Comparison of ENCODE assay signal across 12 cellular contexts in genomic region chr19:58055483-58055874, GRCh38. TPM values are rescaled to one million over a fixed set of nuclear protein-coding genes. Genes with fewer than 3 reads are reported as not detected.
A peak's percentile ranks its signal among the peaks of the same experiment; 100 is the strongest.
DNase-seq lines count a peak whose midpoint lies in the region; ATAC-seq, FAIRE-seq and TF ChIP-seq lines count a peak whose summit lies in the region.
"Had no signal": no experiment of that assay in that cellular context is flagged by ENCODE, and none has a peak within 500 bp of the region (broad histone marks: within the 10 kb centered on the region; RNA-seq: fewer than 3 reads in every experiment).

No MANE protein-coding gene starts in this region.

- no peak overlapping the region for H4K5ac ChIP-seq in H1 (ENCODE audit: insufficient read length, low read depth, low read length)

- TF ChIP-seq RAD21 in HepG2 (CRISPR knock-in tag; IDR thresholded peaks at IDR 0.05), result no peak
- no peak for TF ChIP-seq RAD21 in H1 (IDR thresholded peaks at IDR 0.05 in 1 of 2, conservative IDR thresholded peaks at IDR 0.05 in 1 of 2; ENCODE audit: low read depth in 2 of 2, low read length in 2 of 2)

- FAIRE-seq in HepG2 (lab: Jason Lieb, UNC) (no peak), H1 (lab: Jason Lieb, UNC) (no peak)
- FAIRE-seq: urothelium cell line had no signal

- H2AFZ ChIP-seq in HepG2 (ENCODE audit: low read length), result no peak overlapping the region
- no peak overlapping the region for H2AFZ ChIP-seq in H1 (ENCODE audit: low read length)
- no peak overlapping the region for H2AFZ ChIP-seq in parathyroid adenoma

- WGBS in HepG2 (ENCODE audit: low lambda C conversion rate), result 0% methylated on average over 1 of the region's 8 CpGs
- 40% methylated on average over 1 of the region's 8 CpGs for WGBS in right lobe of liver (ENCODE audit: insufficient coverage, low coverage, low lambda C conversion rate, missing lambda C conversion rate)
- WGBS in H1 (ENCODE audit: extremely low coverage in 1 of 2, insufficient coverage in 1 of 2, insufficient read length in 1 of 2, insufficient replicate concordance in 2 of 2, low coverage in 1 of 2, low lambda C conversion rate in 2 of 2, missing lambda C conversion rate in 1 of 2), 2 experiments, result 77% methylated on average over 8 of the region's 8 CpGs; no CpG with 5 or more reads in 1 of the 2 experiments

- H2BK12ac ChIP-seq in H1 (ENCODE audit: low read depth, low read length), result no peak overlapping the region

- H3K79me1 ChIP-seq in H1 (ENCODE audit: low read depth, low read length), result no peaks in the 10 kb centered on the region

- H3K79me2 ChIP-seq in HepG2 (ENCODE audit: insufficient read depth, low read length) (no peaks in the 10 kb centered on the region), H1 (ENCODE audit: control insufficient read depth in 1 of 2, insufficient read depth in 2 of 2, low read length in 2 of 2) (no peaks in the 10 kb centered on the region), parathyroid adenoma (no peaks in the 10 kb centered on the region)

- no peak overlapping the region for H2BK5ac ChIP-seq in H1 (ENCODE audit: low read depth, low read length)

- CTCF ChIA-PET in HepG2 (lab: Yijun Ruan, JAX; ENCODE audit: low intra/inter-chr PET ratio, low total read pairs), result no interaction called here
- CTCF ChIA-PET in H1 (lab: Charles Lee; ENCODE audit: partially characterized antibody), result interaction anchor here (0.6 to 6.8 kb wide), 26 partner anchors 11 to 152 kb away, joined by 3 to 113 read pairs (median 4); no protein-coding TSS in a partner anchor

- DNase-seq in HepG2 (ENCODE audit: low spot score) (no peak), right lobe of liver (no peak), H1 (ENCODE audit: low read depth in 1 of 2, low spot score in 2 of 2) (no peak), vagina (ENCODE audit: extremely low spot score in 2 of 2) (no peak), medulla oblongata (ENCODE audit: extremely low spot score) (no peak), GOT3 (lab: John Stamatoyannopoulos, UW) (no peak), inferior parietal cortex (ENCODE audit: extremely low spot score) (no peak)
- DNase-seq: NCI-H1048 had no signal

- BruUV-seq in HepG2 (replicated peaks; lab: Mats Ljungman, UMichigan), result no TSS peak

- H3K18ac ChIP-seq in H1 (ENCODE audit: extremely low read depth, low read length), result no peak overlapping the region

- H3K9me3 ChIP-seq in HepG2 (ENCODE audit: low read length) (peaks cover 58% of the 10 kb centered on the region), right lobe of liver (no peaks in the 10 kb centered on the region), H1 (ENCODE audit: insufficient read depth in 2 of 2, low read depth in 1 of 2, low read length in 1 of 2) (peaks cover 20 to 46% of the 10 kb centered on the region in 2 experiments), parathyroid adenoma (ENCODE audit: control insufficient read depth, low read length) (no peaks in the 10 kb centered on the region), vagina (no peaks in the 10 kb centered on the region)

- H3K4me3 ChIP-seq in HepG2 (replicated peaks in 1 of 3; ENCODE audit: insufficient read depth in 1 of 3, low read depth in 2 of 3, low read length in 3 of 3), result no peak overlapping the region
- H3K4me3 ChIP-seq in right lobe of liver, result no peak overlapping the region
- peak overlapping the region in 1 of 4 experiments; percentile 44; a peak in 1 of 8 replicates for H3K4me3 ChIP-seq in H1 (ENCODE audit: extremely low read depth in 1 of 4, insufficient read depth in 2 of 4, low read depth in 3 of 4, low read length in 4 of 4)
- peak overlapping the region; percentile 47 for H3K4me3 ChIP-seq in parathyroid adenoma (ENCODE audit: low read depth, low read length)
- H3K4me3 ChIP-seq in vagina, result peak overlapping the region; percentile 23 to 36
- H3K4me3 ChIP-seq: SJSA1 had no signal

- POLR2A ChIA-PET in HepG2 (lab: Yijun Ruan, JAX) (no interaction called here), H1 (lab: Charles Lee; ENCODE audit: partially characterized antibody) (interaction anchor here (0.8 to 2.8 kb wide), 22 partner anchors 9 to 391 kb away, joined by 3 to 39 read pairs (median 4); partner anchors contain the start of genes ZNF274, ZNF606 and ZSCAN18)

- no peak overlapping the region for H4K91ac ChIP-seq in H1 (replicated peaks; ENCODE audit: insufficient read length, low read length)

- H2AK5ac ChIP-seq in H1 (ENCODE audit: low read depth, low read length), result no peak overlapping the region

- in situ Hi-C loops in HepG2 (cut with HindIII; ENCODE audit: extremely low pct_ligation_motif_present, low pct_unique_long_range_greater_than_20kb), result no loop called here

- H2BK120ac ChIP-seq in H1 (replicated peaks; ENCODE audit: low read depth, low read length), result peak overlapping the region; percentile 59

- no peak for TF ChIP-seq EP300 in HepG2 (IDR thresholded peaks at IDR 0.05; ENCODE audit: low read depth in 2 of 2, low read length in 2 of 2)
- no peak for TF ChIP-seq EP300 in HepG2 (CRISPR knock-in tag; IDR thresholded peaks at IDR 0.05; ENCODE audit: borderline replicate concordance)
- TF ChIP-seq EP300 in H1 (IDR thresholded peaks at IDR 0.05; ENCODE audit: borderline replicate concordance in 1 of 2, low read depth in 2 of 2, low read length in 2 of 2), result no peak

- intact Hi-C loops in HepG2 (cut with micrococcal nuclease; ENCODE audit: unreplicated experiment) (no loop called here), right lobe of liver (cut with DNase I) (no loop called here), vagina (cut with DNase I) (no loop called here)

- H3K4me1 ChIP-seq in HepG2 (ENCODE audit: insufficient read depth, low read length) (no peaks in the 10 kb centered on the region), right lobe of liver (no peaks in the 10 kb centered on the region), H1 (replicated peaks in 1 of 4; ENCODE audit: control insufficient read depth in 3 of 4, insufficient read depth in 4 of 4, low read length in 3 of 4) (peaks cover 5 to 21% (median 14%) of the 10 kb centered on the region in 4 experiments), parathyroid adenoma (no peaks in the 10 kb centered on the region), vagina (peaks cover 15% of the 10 kb centered on the region)
- H3K4me1 ChIP-seq: SJSA1 had no signal

- ATAC-seq in HepG2 (no peak), right lobe of liver (no peak)

- H3K56ac ChIP-seq in H1 (replicated peaks; ENCODE audit: insufficient read length, low read depth, low read length), result no peak overlapping the region

- peak overlapping the region; percentile 13; the same call in 1 of the 2 replicates for H3K4me2 ChIP-seq in HepG2 (ENCODE audit: low read depth, low read length)
- H3K4me2 ChIP-seq in H1 (ENCODE audit: insufficient read depth in 1 of 2, low read depth in 2 of 2, low read length in 2 of 2), result peak overlapping the region in 1 of 2 experiments; percentile 51; a peak in 3 of 4 replicates
- peak overlapping the region; percentile 58 for H3K4me2 ChIP-seq in parathyroid adenoma (ENCODE audit: low read length)

- no peak overlapping the region; the same call in 1 of the 2 replicates for H4K8ac ChIP-seq in H1 (ENCODE audit: extremely low read depth, insufficient read depth, low read length)

- H3K27me3 ChIP-seq in HepG2 (ENCODE audit: control insufficient read depth in 1 of 2, insufficient read depth in 2 of 2, low read length in 2 of 2) (no peaks in the 10 kb centered on the region), right lobe of liver (no peaks in the 10 kb centered on the region), H1 (replicated peaks in 1 of 4; ENCODE audit: control insufficient read depth in 3 of 4, extremely low read depth in 1 of 4, insufficient read depth in 3 of 4, low read length in 3 of 4) (no peaks in the 10 kb centered on the region), parathyroid adenoma (ENCODE audit: control insufficient read depth, insufficient read depth, low read length) (no peaks in the 10 kb centered on the region), vagina (no peaks in the 10 kb centered on the region)
- H3K27me3 ChIP-seq: SJSA1 had no signal

- no peak overlapping the region for H2BK20ac ChIP-seq in H1 (ENCODE audit: low read length)

- H3K14ac ChIP-seq in H1 (ENCODE audit: insufficient read length), result no peak overlapping the region

- H3K27ac ChIP-seq in HepG2 (ENCODE audit: extremely low read length, insufficient read depth, low read length) (no peak overlapping the region), right lobe of liver (peak overlapping the region in 1 of 3 donors; percentile 19), H1 (ENCODE audit: low read depth, low read length) (no peak overlapping the region), parathyroid adenoma (no peak overlapping the region), vagina (no peak overlapping the region)
- H3K27ac ChIP-seq: SJSA1 had no signal

- peaks cover 3% of the 10 kb centered on the region; the same call in 1 of the 2 replicates for H3K23me2 ChIP-seq in H1 (ENCODE audit: low read depth, low read length)

- no peaks in the 10 kb centered on the region for H3K36me3 ChIP-seq in HepG2 (replicated peaks in 1 of 2; ENCODE audit: control insufficient read depth in 1 of 2, insufficient read depth in 2 of 2, low read length in 2 of 2)
- no peaks in the 10 kb centered on the region for H3K36me3 ChIP-seq in right lobe of liver
- H3K36me3 ChIP-seq in H1 (ENCODE audit: control insufficient read depth in 2 of 4, insufficient read depth in 4 of 4, low read length in 3 of 4), result no peaks in the 10 kb centered on the region
- H3K36me3 ChIP-seq in parathyroid adenoma (ENCODE audit: control insufficient read depth, insufficient read depth, low read length), result no peaks in the 10 kb centered on the region
- H3K36me3 ChIP-seq in vagina, result no peaks in the 10 kb centered on the region
- H3K36me3 ChIP-seq: SJSA1 had no signal

- H3K9ac ChIP-seq in HepG2 (ENCODE audit: insufficient read depth, low read depth, low read length) (no peak overlapping the region), H1 (replicated peaks in 1 of 4; ENCODE audit: extremely low read depth in 1 of 4, low read depth in 3 of 4, low read length in 3 of 4) (no peak overlapping the region), parathyroid adenoma (no peak overlapping the region)

- H4K20me1 ChIP-seq in HepG2 (ENCODE audit: insufficient read depth, low read length), result no peaks in the 10 kb centered on the region
- H4K20me1 ChIP-seq in H1 (replicated peaks in 1 of 2; ENCODE audit: control insufficient read depth in 1 of 2, insufficient read depth in 2 of 2, low read length in 2 of 2), result no peaks in the 10 kb centered on the region

- TF ChIP-seq POLR2A in HepG2 (IDR thresholded peaks at IDR 0.05; ENCODE audit: insufficient read depth in 1 of 2, low read depth in 2 of 2, low read length in 2 of 2) (no peak), right lobe of liver (IDR thresholded peaks at IDR 0.05) (no peak), H1 (IDR thresholded peaks at IDR 0.05; ENCODE audit: control extremely low read depth in 1 of 2, low read depth in 2 of 2, low read length in 2 of 2) (no peak), vagina (IDR thresholded peaks at IDR 0.05) (no peak)

- H3K4ac ChIP-seq in H1 (replicated peaks; ENCODE audit: insufficient read length, low read depth, low read length), result no peak overlapping the region

- H2BK15ac ChIP-seq in H1 (ENCODE audit: low read length), result no peak overlapping the region

- TF ChIP-seq CTCF in HepG2 (CRISPR knock-in tag; IDR thresholded peaks at IDR 0.05) (peak; percentile 32), right lobe of liver (IDR thresholded peaks at IDR 0.05) (no peak), H1 (IDR thresholded peaks at IDR 0.05; ENCODE audit: control extremely low read depth in 1 of 3, insufficient read depth in 1 of 3, low read depth in 1 of 3, low read length in 3 of 3) (0 out of 4 replicates have a peak, but pooled peaks of 1 of the 3 experiments have one; percentile 17), parathyroid adenoma (IDR thresholded peaks at IDR 0.05) (no peak), vagina (IDR thresholded peaks at IDR 0.05) (no peak)

- H3K23ac ChIP-seq in H1 (ENCODE audit: insufficient read length), result no peak overlapping the region

RNA-seq across cellular contexts. Expression of gene ZNF135, which starts 3.6 kb away (rescaled TPM):
- not detected in 2 replicates for total RNA-seq in HepG2 (2016; rRNA removed; fragmentation: Illumina TruSeq; extraction: Trizol)
- total RNA-seq in HepG2 (2016; cell fraction: cytosol; rRNA removed; fragmentation: Illumina TruSeq; extraction: Trizol; ENCODE audit: low read depth), result not detected in 2 replicates
- total RNA-seq in HepG2 (2016; cell fraction: insoluble cytoplasmic fraction; rRNA removed; fragmentation: Illumina TruSeq; extraction: Trizol), result not detected in 2 replicates
- not detected in 2 replicates for total RNA-seq in HepG2 (2016; cell fraction: membrane; rRNA removed; fragmentation: Illumina TruSeq; extraction: Trizol)
- not detected in 2 replicates for total RNA-seq in HepG2 (2016; cell fraction: nucleus; rRNA removed; fragmentation: Illumina TruSeq; extraction: Trizol)
- polyA plus RNA-seq in HepG2 (2011; rRNA removed), result not detected in 2 replicates
- polyA plus RNA-seq in HepG2 (2011; cell fraction: cytosol; rRNA removed), result not detected in 2 replicates
- not detected in 2 replicates for polyA plus RNA-seq in HepG2 (2011; cell fraction: nucleus; rRNA removed)
- not detected in 2 replicates for polyA plus RNA-seq in HepG2 (2012)
- polyA plus RNA-seq in HepG2 (2016; cell fraction: cytosol; fragmentation: Illumina TruSeq; extraction: Trizol; ENCODE audit: low read depth), result not detected in 2 replicates
- polyA plus RNA-seq in HepG2 (2016; cell fraction: insoluble cytoplasmic fraction; fragmentation: Illumina TruSeq; extraction: Trizol; ENCODE audit: low read depth), result not detected in 2 replicates
- polyA plus RNA-seq in HepG2 (2016; cell fraction: membrane; fragmentation: Illumina TruSeq; extraction: Trizol; ENCODE audit: low read depth), result not detected in 2 replicates
- not detected in 2 replicates for polyA plus RNA-seq in HepG2 (2016; cell fraction: nucleus; fragmentation: Illumina TruSeq; extraction: Trizol; ENCODE audit: insufficient read depth, low read depth)
- polyA minus RNA-seq in HepG2 (2011; rRNA and poly(A)+ RNA removed; ENCODE audit: low replicate concordance), result not detected in 2 replicates
- not detected in 2 replicates for polyA minus RNA-seq in HepG2 (2011; cell fraction: cytosol; rRNA and poly(A)+ RNA removed)
- polyA minus RNA-seq in HepG2 (2011; cell fraction: nucleus; rRNA and poly(A)+ RNA removed), result not detected in 2 replicates
- total RNA-seq in right lobe of liver, result under 1 TPM; 0.12 to 0.71 (median 0.32) TPM
- 5.2 and 5.3 TPM in 2 replicates for total RNA-seq in H1 (2021; fragmentation: NEBNext Ultra II Directional; extraction: Animal tissue kit (Norgen Biotek cat#: 25700))
- polyA plus RNA-seq in H1 (2011; rRNA removed), result 6.9 and 7.9 TPM in 2 replicates
- polyA plus RNA-seq in H1 (2011; cell fraction: cytosol; rRNA removed), result 9.2 TPM
- polyA plus RNA-seq in H1 (2011; cell fraction: nucleus; rRNA removed), result 26.8 TPM
- polyA plus RNA-seq in H1 (2012, experiment 1 of 2), result 5.1 to 6.2 TPM (median 5.3 TPM) in 4 replicates
- polyA plus RNA-seq in H1 (2012, experiment 2 of 2), result 0.51 TPM
- 4.7 TPM for polyA plus RNA-seq in H1 (2013, experiment 1 of 2)
- 4.2 TPM for polyA plus RNA-seq in H1 (2013, experiment 2 of 2)
- 17.9 and 23.2 TPM in 2 replicates for polyA minus RNA-seq in H1 (2011; rRNA and poly(A)+ RNA removed)
- polyA minus RNA-seq in H1 (2011; cell fraction: cytosol; rRNA and poly(A)+ RNA removed), result 7.2 TPM
- 19.7 TPM for polyA minus RNA-seq in H1 (2011; cell fraction: nucleus; rRNA and poly(A)+ RNA removed)
- total RNA-seq in vagina, result 5.4 TPM
- total RNA-seq: HT1080, SJSA1 had no signal

RNA-seq across cellular contexts. Expression of gene ZSCAN1, which starts 21.7 kb away (rescaled TPM):
- total RNA-seq in HepG2 (2016; rRNA removed; fragmentation: Illumina TruSeq; extraction: Trizol), result not detected in 2 replicates
- total RNA-seq in HepG2 (2016; cell fraction: cytosol; rRNA removed; fragmentation: Illumina TruSeq; extraction: Trizol; ENCODE audit: low read depth), result not detected in 2 replicates
- not detected in 2 replicates for total RNA-seq in HepG2 (2016; cell fraction: insoluble cytoplasmic fraction; rRNA removed; fragmentation: Illumina TruSeq; extraction: Trizol)
- not detected in 2 replicates for total RNA-seq in HepG2 (2016; cell fraction: membrane; rRNA removed; fragmentation: Illumina TruSeq; extraction: Trizol)
- not detected in 2 replicates for total RNA-seq in HepG2 (2016; cell fraction: nucleus; rRNA removed; fragmentation: Illumina TruSeq; extraction: Trizol)
- polyA plus RNA-seq in HepG2 (2011; rRNA removed), result not detected in 2 replicates
- not detected in 2 replicates for polyA plus RNA-seq in HepG2 (2011; cell fraction: cytosol; rRNA removed)
- not detected in 2 replicates for polyA plus RNA-seq in HepG2 (2011; cell fraction: nucleus; rRNA removed)
- not detected in 2 replicates for polyA plus RNA-seq in HepG2 (2012)
- polyA plus RNA-seq in HepG2 (2016; cell fraction: cytosol; fragmentation: Illumina TruSeq; extraction: Trizol; ENCODE audit: low read depth), result not detected in 2 replicates
- not detected in 2 replicates for polyA plus RNA-seq in HepG2 (2016; cell fraction: insoluble cytoplasmic fraction; fragmentation: Illumina TruSeq; extraction: Trizol; ENCODE audit: low read depth)
- not detected in 2 replicates for polyA plus RNA-seq in HepG2 (2016; cell fraction: membrane; fragmentation: Illumina TruSeq; extraction: Trizol; ENCODE audit: low read depth)
- polyA plus RNA-seq in HepG2 (2016; cell fraction: nucleus; fragmentation: Illumina TruSeq; extraction: Trizol; ENCODE audit: insufficient read depth, low read depth), result not detected in 2 replicates
- polyA minus RNA-seq in HepG2 (2011; rRNA and poly(A)+ RNA removed; ENCODE audit: low replicate concordance), result not detected in 2 replicates
- not detected in 2 replicates for polyA minus RNA-seq in HepG2 (2011; cell fraction: cytosol; rRNA and poly(A)+ RNA removed)
- polyA minus RNA-seq in HepG2 (2011; cell fraction: nucleus; rRNA and poly(A)+ RNA removed), result not detected in 2 replicates
- total RNA-seq in right lobe of liver, result not detected
- 0.69 and 1.2 TPM in 2 replicates for total RNA-seq in H1 (2021; fragmentation: NEBNext Ultra II Directional; extraction: Animal tissue kit (Norgen Biotek cat#: 25700))
- 4.3 and 6.4 TPM in 2 replicates for polyA plus RNA-seq in H1 (2011; rRNA removed)
- polyA plus RNA-seq in H1 (2011; cell fraction: cytosol; rRNA removed), result 3.3 TPM
- 5.8 TPM for polyA plus RNA-seq in H1 (2011; cell fraction: nucleus; rRNA removed)
- 1.4 to 3.3 TPM (median 1.8 TPM) in 4 replicates for polyA plus RNA-seq in H1 (2012, experiment 1 of 2)
- polyA plus RNA-seq in H1 (2012, experiment 2 of 2), result 1.4 TPM
- 2.5 TPM for polyA plus RNA-seq in H1 (2013, experiment 1 of 2)
- 1.8 TPM for polyA plus RNA-seq in H1 (2013, experiment 2 of 2)
- not detected in 2 replicates for polyA minus RNA-seq in H1 (2011; rRNA and poly(A)+ RNA removed)
- polyA minus RNA-seq in H1 (2011; cell fraction: cytosol; rRNA and poly(A)+ RNA removed), result not detected
- polyA minus RNA-seq in H1 (2011; cell fraction: nucleus; rRNA and poly(A)+ RNA removed), result 1.7 TPM
- not detected for total RNA-seq in vagina
- total RNA-seq: HT1080, SJSA1 had no signal

RNA-seq across cellular contexts. Expression of gene ZSCAN18, which starts 42.6 kb away (rescaled TPM):
- not detected in 2 replicates for total RNA-seq in HepG2 (2016; rRNA removed; fragmentation: Illumina TruSeq; extraction: Trizol)
- not detected in 2 replicates for total RNA-seq in HepG2 (2016; cell fraction: cytosol; rRNA removed; fragmentation: Illumina TruSeq; extraction: Trizol; ENCODE audit: low read depth)
- total RNA-seq in HepG2 (2016; cell fraction: insoluble cytoplasmic fraction; rRNA removed; fragmentation: Illumina TruSeq; extraction: Trizol), result not detected in 2 replicates
- total RNA-seq in HepG2 (2016; cell fraction: membrane; rRNA removed; fragmentation: Illumina TruSeq; extraction: Trizol), result not detected in 2 replicates
- total RNA-seq in HepG2 (2016; cell fraction: nucleus; rRNA removed; fragmentation: Illumina TruSeq; extraction: Trizol), result not detected in 2 replicates
- 0.10 TPM in 1 of 2 replicates, not detected in the other for polyA plus RNA-seq in HepG2 (2011; rRNA removed)
- polyA plus RNA-seq in HepG2 (2011; cell fraction: cytosol; rRNA removed), result not detected in 2 replicates
- polyA plus RNA-seq in HepG2 (2011; cell fraction: nucleus; rRNA removed), result not detected in 2 replicates
- not detected in 2 replicates for polyA plus RNA-seq in HepG2 (2012)
- not detected in 2 replicates for polyA plus RNA-seq in HepG2 (2016; cell fraction: cytosol; fragmentation: Illumina TruSeq; extraction: Trizol; ENCODE audit: low read depth)
- not detected in 2 replicates for polyA plus RNA-seq in HepG2 (2016; cell fraction: insoluble cytoplasmic fraction; fragmentation: Illumina TruSeq; extraction: Trizol; ENCODE audit: low read depth)
- polyA plus RNA-seq in HepG2 (2016; cell fraction: membrane; fragmentation: Illumina TruSeq; extraction: Trizol; ENCODE audit: low read depth), result not detected in 2 replicates
- not detected in 2 replicates for polyA plus RNA-seq in HepG2 (2016; cell fraction: nucleus; fragmentation: Illumina TruSeq; extraction: Trizol; ENCODE audit: insufficient read depth, low read depth)
- polyA minus RNA-seq in HepG2 (2011; rRNA and poly(A)+ RNA removed; ENCODE audit: low replicate concordance), result not detected in 2 replicates
- not detected in 2 replicates for polyA minus RNA-seq in HepG2 (2011; cell fraction: cytosol; rRNA and poly(A)+ RNA removed)
- polyA minus RNA-seq in HepG2 (2011; cell fraction: nucleus; rRNA and poly(A)+ RNA removed), result not detected in 2 replicates
- 10 to 100 TPM in 4 of 6 experiments, 1 to 10 TPM in 2; 6.3 to 17.1 (median 10.7) TPM for total RNA-seq in right lobe of liver
- 37.0 and 37.6 TPM in 2 replicates for total RNA-seq in H1 (2021; fragmentation: NEBNext Ultra II Directional; extraction: Animal tissue kit (Norgen Biotek cat#: 25700))
- polyA plus RNA-seq in H1 (2011; rRNA removed), result 41.4 and 64.7 TPM in 2 replicates
- 58.3 TPM for polyA plus RNA-seq in H1 (2011; cell fraction: cytosol; rRNA removed)
- 111 TPM for polyA plus RNA-seq in H1 (2011; cell fraction: nucleus; rRNA removed)
- polyA plus RNA-seq in H1 (2012, experiment 1 of 2), result 41.5 to 51.6 TPM (median 46.0 TPM) in 4 replicates
- 31.0 TPM for polyA plus RNA-seq in H1 (2012, experiment 2 of 2)
- 29.8 TPM for polyA plus RNA-seq in H1 (2013, experiment 1 of 2)
- polyA plus RNA-seq in H1 (2013, experiment 2 of 2), result 27.0 TPM
- polyA minus RNA-seq in H1 (2011; rRNA and poly(A)+ RNA removed), result 18.1 and 18.4 TPM in 2 replicates
- polyA minus RNA-seq in H1 (2011; cell fraction: cytosol; rRNA and poly(A)+ RNA removed), result 29.7 TPM
- polyA minus RNA-seq in H1 (2011; cell fraction: nucleus; rRNA and poly(A)+ RNA removed), result 44.2 TPM
- total RNA-seq in vagina, result 61.4 TPM

RNA-seq across cellular contexts. Expression of gene ZNF606, which starts 52.9 kb away (rescaled TPM):
- total RNA-seq in HepG2 (2016; rRNA removed; fragmentation: Illumina TruSeq; extraction: Trizol), result 8.4 and 14.8 TPM in 2 replicates
- total RNA-seq in HepG2 (2016; cell fraction: cytosol; rRNA removed; fragmentation: Illumina TruSeq; extraction: Trizol; ENCODE audit: low read depth), result 3.4 and 6.5 TPM in 2 replicates
- total RNA-seq in HepG2 (2016; cell fraction: insoluble cytoplasmic fraction; rRNA removed; fragmentation: Illumina TruSeq; extraction: Trizol), result 9.2 and 12.8 TPM in 2 replicates
- 5.1 and 5.2 TPM in 2 replicates for total RNA-seq in HepG2 (2016; cell fraction: membrane; rRNA removed; fragmentation: Illumina TruSeq; extraction: Trizol)
- 17.7 and 20.4 TPM in 2 replicates for total RNA-seq in HepG2 (2016; cell fraction: nucleus; rRNA removed; fragmentation: Illumina TruSeq; extraction: Trizol)
- polyA plus RNA-seq in HepG2 (2011; rRNA removed), result 4.2 and 5.2 TPM in 2 replicates
- polyA plus RNA-seq in HepG2 (2011; cell fraction: cytosol; rRNA removed), result 2.9 TPM in 2 replicates
- 19.5 and 22.3 TPM in 2 replicates for polyA plus RNA-seq in HepG2 (2011; cell fraction: nucleus; rRNA removed)
- polyA plus RNA-seq in HepG2 (2012), result 4.3 and 4.9 TPM in 2 replicates
- 0.43 and 0.54 TPM in 2 replicates for polyA plus RNA-seq in HepG2 (2016; cell fraction: cytosol; fragmentation: Illumina TruSeq; extraction: Trizol; ENCODE audit: low read depth)
- polyA plus RNA-seq in HepG2 (2016; cell fraction: insoluble cytoplasmic fraction; fragmentation: Illumina TruSeq; extraction: Trizol; ENCODE audit: low read depth), result 5.8 and 6.1 TPM in 2 replicates
- polyA plus RNA-seq in HepG2 (2016; cell fraction: membrane; fragmentation: Illumina TruSeq; extraction: Trizol; ENCODE audit: low read depth), result 1.8 and 2.1 TPM in 2 replicates
- polyA plus RNA-seq in HepG2 (2016; cell fraction: nucleus; fragmentation: Illumina TruSeq; extraction: Trizol; ENCODE audit: insufficient read depth, low read depth), result 24.9 and 25.4 TPM in 2 replicates
- polyA minus RNA-seq in HepG2 (2011; rRNA and poly(A)+ RNA removed; ENCODE audit: low replicate concordance), result 2.4 and 12.4 TPM in 2 replicates
- 2.8 and 3.8 TPM in 2 replicates for polyA minus RNA-seq in HepG2 (2011; cell fraction: cytosol; rRNA and poly(A)+ RNA removed)
- polyA minus RNA-seq in HepG2 (2011; cell fraction: nucleus; rRNA and poly(A)+ RNA removed), result 31.4 and 33.7 TPM in 2 replicates
- total RNA-seq in right lobe of liver, result 1 to 10 TPM; 3.1 to 7.1 (median 5.0) TPM
- total RNA-seq in H1 (2021; fragmentation: NEBNext Ultra II Directional; extraction: Animal tissue kit (Norgen Biotek cat#: 25700)), result 17.5 and 19.3 TPM in 2 replicates
- polyA plus RNA-seq in H1 (2011; rRNA removed), result 5.2 and 10.2 TPM in 2 replicates
- 12.7 TPM for polyA plus RNA-seq in H1 (2011; cell fraction: cytosol; rRNA removed)
- 14.1 TPM for polyA plus RNA-seq in H1 (2011; cell fraction: nucleus; rRNA removed)
- 8.0 to 10.7 TPM (median 8.2 TPM) in 4 replicates for polyA plus RNA-seq in H1 (2012, experiment 1 of 2)
- 1.0 TPM for polyA plus RNA-seq in H1 (2012, experiment 2 of 2)
- 12.1 TPM for polyA plus RNA-seq in H1 (2013, experiment 1 of 2)
- polyA plus RNA-seq in H1 (2013, experiment 2 of 2), result 10.8 TPM
- 11.3 and 11.9 TPM in 2 replicates for polyA minus RNA-seq in H1 (2011; rRNA and poly(A)+ RNA removed)
- polyA minus RNA-seq in H1 (2011; cell fraction: cytosol; rRNA and poly(A)+ RNA removed), result 18.1 TPM
- polyA minus RNA-seq in H1 (2011; cell fraction: nucleus; rRNA and poly(A)+ RNA removed), result 35.9 TPM
- total RNA-seq in vagina, result 10.1 TPM

Comparison
In these comparisons a context has a peak if more than half of its experiments do, and no peak if none do; other contexts are left out.
1. RNA of gene ZSCAN18, which starts 42.6 kb away (total RNA-seq): 61.4 TPM in vagina (single experiment), 37.0 to 37.6 TPM in H1 and 6.3 to 17.1 TPM in right lobe of liver; not detected in HepG2; every median in the first group is over 4 times any median in the second.
2. H3K4me3 ChIP-seq: peak in parathyroid adenoma (single experiment) and vagina (2 of 2); none in HepG2 (0 of 3) and right lobe of liver (0 of 3).